Comparison of ENCODE assay signal across 1 cellular context in genomic region chr12:107685360-107686248, GRCh38.
TF ChIP-seq lines count a peak whose summit lies in the region.

PWP1 (plus strand) TSS chr12:107685799; CDS start chr12:107685900, 101 bp downstream.

TF ChIP-seq in HCT116, 20 proteins besides CTCF, POLR2A, EP300 and RAD21 (continued from another document):
- no peak for TF ChIP-seq REST (IDR thresholded peaks at IDR 0.05; ENCODE audit: low read depth)
- TF ChIP-seq FOSL1 (IDR thresholded peaks at IDR 0.05; ENCODE audit: low read depth): no peak
